23 cellular contexts compared by ENCODE assay signal in the genomic region with DNA sequence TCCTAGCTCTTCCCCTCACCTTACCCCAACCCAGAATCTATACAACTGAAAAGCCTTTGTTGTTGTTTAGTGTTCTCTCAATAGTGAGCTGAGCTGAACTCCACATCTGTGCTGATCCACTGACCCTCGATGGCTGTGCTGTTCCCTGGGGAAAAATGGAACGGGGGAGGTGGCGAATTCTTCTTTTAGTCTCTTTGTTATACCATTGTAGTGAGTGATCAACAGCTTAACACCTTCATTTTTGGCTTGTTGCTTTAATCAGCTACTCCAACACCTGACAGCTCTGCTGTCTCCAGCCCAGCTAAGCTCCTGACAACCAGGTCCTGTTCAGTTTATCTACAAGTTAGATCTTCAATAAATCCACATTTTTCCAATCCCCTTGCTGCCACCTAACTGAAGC. TPM values are rescaled to one million over a fixed set of nuclear protein-coding genes. Genes with fewer than 3 reads are reported as not detected.
"Had no signal": no experiment of that assay in that cellular context is flagged by ENCODE, and none has a peak within 500 bp of the region (broad histone marks: within the 10 kb centered on the region; RNA-seq: fewer than 3 reads in every experiment).

No MANE protein-coding gene starts in this region.

- DNase-seq: islet precursor cell; left ventricle myocardium inferior; midbrain; mucosa of descending colon; naive thymus-derived CD4-positive, alpha-beta T cell; ovary; right lobe of liver; stimulated activated CD4-positive, alpha-beta T cell treated with anti-CD3 and anti-CD28 coated beads, Interleukin-1b, Interleukin-23, amount 100 ng/mL, for 48 hours; stimulated activated CD4-positive, alpha-beta T cell treated with anti-CD3 and anti-CD28 coated beads, Interleukin-2, amount 100 ng/mL, for 48 hours; stimulated activated CD4-positive, alpha-beta T cell treated with anti-CD3 and anti-CD28 coated beads, Interleukin-4, amount 100 ng/mL, for 4 hours; stimulated activated CD8-positive, alpha-beta memory T cell treated with anti-CD3 and anti-CD28 coated beads, Interleukin-4, amount 100 ng/mL, for 48 hours; stimulated activated naive CD4-positive, alpha-beta T cell treated with Interleukin-2 at 50 U/mL for 16 hours; stimulated activated naive CD8-positive, alpha-beta T cell treated with anti-CD3 and anti-CD28 coated beads, Interleukin-15, amount 100 ng/mL, for 72 hours; substantia nigra; transverse colon; upper lobe of left lung had no signal

- H3K9me3 ChIP-seq: left ventricle myocardium inferior, mucosa of descending colon, neutrophil, ovary, right atrium auricular region, right lobe of liver, transverse colon, upper lobe of left lung, vagina had no signal

- H2AFZ ChIP-seq: hepatocyte had no signal

- H3K4me2 ChIP-seq: hepatocyte, smooth muscle cell had no signal

- H3K27ac ChIP-seq: hepatocyte, left ventricle myocardium inferior, neutrophil, ovary, right atrium auricular region, right lobe of liver, transverse colon, upper lobe of left lung, vagina had no signal

- H3K4me1 ChIP-seq: right lobe of liver, transverse colon, upper lobe of left lung had no signal

- H3K36me3 ChIP-seq: left ventricle myocardium inferior, neutrophil, ovary, right atrium auricular region, right lobe of liver, transverse colon, upper lobe of left lung had no signal

- H3K4me3 ChIP-seq: hepatocyte, left ventricle myocardium inferior, lung, mucosa of descending colon, ovary, right atrium auricular region, right lobe of liver, smooth muscle cell, transverse colon, upper lobe of left lung, vagina had no signal

- H3K27me3 ChIP-seq: hepatocyte, ovary, right atrium auricular region, right lobe of liver, transverse colon, upper lobe of left lung, vagina had no signal

RNA-seq across cellular contexts. Expression of gene PLA2R1, which starts 25.7 kb away (rescaled TPM):
- total RNA-seq: naive thymus-derived CD4-positive, alpha-beta T cell; natural killer cell treated with Interleukin-12 subunit alpha and Interleukin-12 subunit beta and Interleukin-15 and Interleukin-18, amount 100 ng/mL, for 72 hours had no signal
- polyA plus RNA-seq: naive thymus-derived CD4-positive, alpha-beta T cell had no signal
